8 cellular contexts compared by ENCODE assay signal in the genomic region with DNA sequence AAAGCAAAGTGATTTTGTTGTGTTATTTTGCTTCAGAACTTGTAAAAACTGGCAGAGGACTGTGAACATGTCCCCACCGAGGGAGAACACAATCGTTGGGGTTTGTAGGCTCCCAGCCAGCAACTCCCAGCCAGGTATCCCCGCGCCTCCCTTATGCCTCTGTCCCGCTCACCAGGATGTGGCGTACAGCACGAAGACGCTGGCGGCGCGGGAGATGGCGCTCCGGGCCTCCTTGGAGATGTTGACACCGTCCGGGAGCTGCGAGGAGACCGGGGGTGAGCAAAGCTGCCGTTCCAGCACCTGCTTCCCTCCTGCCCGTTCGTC. TPM values are rescaled to one million over a fixed set of nuclear protein-coding genes. Genes with fewer than 3 reads are reported as not detected.
DNase-seq lines count a peak whose midpoint lies in the region; ATAC-seq, FAIRE-seq and TF ChIP-seq lines count a peak whose summit lies in the region.

No MANE protein-coding gene starts in this region.

- FAIRE-seq in GM12891 (lab: Jason Lieb, UNC) = no peak

- H3K27ac Mint-ChIP-seq in brain = peak overlapping the region; percentile 99 to 100 (median 100)
- peak overlapping the region; percentile 99 for H3K27ac Mint-ChIP-seq in mesothelial cell of epicardium

- peaks cover 29% of the 10 kb centered on the region for H3K36me3 Mint-ChIP-seq in brain
- peaks cover 10% of the 10 kb centered on the region for H3K36me3 Mint-ChIP-seq in mesothelial cell of epicardium

- H3K4me3 Mint-ChIP-seq in brain = peak overlapping the region; percentile 90 to 99 (median 97)
- peak overlapping the region; percentile 91 for H3K4me3 Mint-ChIP-seq in mesothelial cell of epicardium

- TF ChIP-seq POLR2A in GM12891 (IDR thresholded peaks at IDR 0.05; ENCODE audit: low read depth, low read length) = no peak

- ATAC-seq in GM18502 (IDR thresholded peaks at IDR 0.05; ENCODE audit: poor library complexity, unreplicated experiment) (peak; percentile 3), HG03342 (IDR thresholded peaks at IDR 0.05; ENCODE audit: unreplicated experiment) (peak; percentile 1)

- peaks cover 0 to 4% (median 0%) of the 10 kb centered on the region in 5 experiments for H3K9me3 Mint-ChIP-seq in brain
- no peaks in the 10 kb centered on the region for H3K9me3 Mint-ChIP-seq in mesothelial cell of epicardium

- no peak for DNase-seq in mesothelial cell of epicardium (ENCODE audit: low spot score in 2 of 2, unreplicated experiment in 2 of 2)
- DNase-seq in GM12891 (ENCODE audit: insufficient read length, low spot score) = no peak
- no peak for DNase-seq in HuH-7 (ENCODE audit: low spot score)
- DNase-seq in NCI-H774 (lab: John Stamatoyannopoulos, UW) = no peak
- no peak for DNase-seq in stimulated activated naive CD4-positive, alpha-beta T cell (lab: John Stamatoyannopoulos, UW)

- H3K27me3 Mint-ChIP-seq in brain (peaks cover 4% of the 10 kb centered on the region), mesothelial cell of epicardium (ENCODE audit: low read depth) (no peaks in the 10 kb centered on the region)

- H3K4me1 Mint-ChIP-seq in brain = peaks cover 49% of the 10 kb centered on the region
- peaks cover 16% of the 10 kb centered on the region for H3K4me1 Mint-ChIP-seq in mesothelial cell of epicardium

- TF ChIP-seq CTCF in brain (conservative IDR thresholded peaks at IDR 0.05) = no peak
- TF ChIP-seq CTCF in mesothelial cell of epicardium (IDR thresholded peaks at IDR 0.05; ENCODE audit: unreplicated experiment) = no peak

TF ChIP-seq in GM12891, 5 proteins besides CTCF, POLR2A, EP300 and RAD21:
- TF ChIP-seq POLR2AphosphoS5 (IDR thresholded peaks at IDR 0.05; ENCODE audit: low read depth, low read length) (no peak), POU2F2 (IDR thresholded peaks at IDR 0.05; ENCODE audit: low read depth, low read length) (no peak), TAF1 (IDR thresholded peaks at IDR 0.05; ENCODE audit: low read depth, low read length) (no peak), PAX5 (IDR thresholded peaks at IDR 0.05; ENCODE audit: insufficient read depth, low read length, severe bottlenecking) (no peak), SPI1 (IDR thresholded peaks at IDR 0.05; ENCODE audit: low read depth, low read length) (no peak)

RNA-seq across cellular contexts. Expression of a gene that starts 0.6 kb away (rescaled TPM):
- 92.7 TPM for polyA plus RNA-seq in brain (ENCODE audit: insufficient read depth, low read depth, low replicate concordance)
- 44.8 to 50.2 TPM (median 49.5 TPM) in 3 replicates for total RNA-seq in mesothelial cell of epicardium
- polyA plus RNA-seq in GM12891 (2012; ENCODE audit: low read depth, missing spikeins) = 48.7 TPM

RNA-seq across cellular contexts. Expression of a gene that starts 0.7 kb away (rescaled TPM):
- polyA plus RNA-seq in brain (ENCODE audit: insufficient read depth, low read depth, low replicate concordance) = 0.87 TPM
- total RNA-seq in mesothelial cell of epicardium = 0.64 to 0.95 TPM (median 0.72 TPM) in 3 replicates
- polyA plus RNA-seq in GM12891 (2012; ENCODE audit: low read depth, missing spikeins) = 0.58 TPM

RNA-seq across cellular contexts. Expression of a gene that starts 8.8 kb away (rescaled TPM):
- 46.2 TPM for polyA plus RNA-seq in brain (ENCODE audit: insufficient read depth, low read depth, low replicate concordance)
- 42.9 to 45.6 TPM (median 44.2 TPM) in 3 replicates for total RNA-seq in mesothelial cell of epicardium
- 15.0 TPM for polyA plus RNA-seq in GM12891 (2012; ENCODE audit: low read depth, missing spikeins)

RNA-seq across cellular contexts. Expression of a gene that starts 33.1 kb away (rescaled TPM):
- 26.3 TPM for polyA plus RNA-seq in brain (ENCODE audit: insufficient read depth, low read depth, low replicate concordance)
- 26.9 to 30.8 TPM (median 27.7 TPM) in 3 replicates for total RNA-seq in mesothelial cell of epicardium
- polyA plus RNA-seq in GM12891 (2012; ENCODE audit: low read depth, missing spikeins) = 11.4 TPM

RNA-seq across cellular contexts. Expression of a gene that starts 53.7 kb away (rescaled TPM):
- 74.7 TPM for polyA plus RNA-seq in brain (ENCODE audit: insufficient read depth, low read depth, low replicate concordance)
- total RNA-seq in mesothelial cell of epicardium = 24.9 to 26.6 TPM (median 26.3 TPM) in 3 replicates
- 37.2 TPM for polyA plus RNA-seq in GM12891 (2012; ENCODE audit: low read depth, missing spikeins)
